Comparison of ENCODE assay signal across 8 cellular contexts in the genomic region with DNA sequence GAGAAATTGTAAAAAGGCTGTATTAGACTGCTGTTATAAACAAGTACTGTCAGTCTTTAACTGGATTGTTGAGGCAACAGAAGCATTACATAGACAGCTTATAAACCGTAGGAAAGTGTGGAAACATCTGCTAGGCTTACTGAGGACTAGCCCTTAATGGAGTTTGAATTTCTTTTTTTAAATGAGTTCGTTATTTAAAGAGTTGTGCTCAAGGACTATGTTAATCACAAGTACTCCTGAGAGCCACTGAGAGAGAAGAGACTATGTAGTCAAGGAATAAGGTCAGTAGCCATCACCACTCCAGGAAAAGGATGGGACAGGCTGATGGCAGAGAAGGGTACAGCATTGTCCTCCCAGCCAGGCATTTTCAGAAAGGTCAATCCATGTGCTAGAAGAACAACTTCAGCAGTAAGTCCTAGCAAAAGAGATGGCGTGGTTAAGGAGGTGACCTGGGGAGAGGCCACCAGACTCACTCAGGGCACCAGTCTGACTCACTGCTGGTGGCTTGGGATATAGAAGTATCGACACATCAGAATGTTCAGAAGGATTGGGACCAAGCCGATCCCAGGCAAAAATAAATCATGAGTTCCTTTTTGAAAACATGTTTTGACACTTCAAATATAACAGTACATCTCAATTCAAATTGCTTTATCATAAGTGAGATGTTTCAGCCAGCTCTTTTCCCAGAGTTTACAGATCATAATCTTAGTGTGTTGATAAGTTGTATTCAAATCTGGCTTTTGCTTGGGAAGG. TPM values are rescaled to one million over a fixed set of nuclear protein-coding genes. Genes with fewer than 3 reads are reported as not detected.
A peak's percentile ranks its signal among the peaks of the same experiment; 100 is the strongest.
DNase-seq lines count a peak whose midpoint lies in the region; ATAC-seq and TF ChIP-seq lines count a peak whose summit lies in the region.

No MANE protein-coding gene starts in this region.

- CTCF ChIA-PET in T-cell (lab: Charles Lee), result interaction anchor here (0.6 to 0.7 kb wide), 2 partner anchors 523 to 1104 kb away, joined by 3 to 4 read pairs; no protein-coding TSS in a partner anchor

- H3K27me3 Mint-ChIP-seq in T-cell, result no peaks in the 10 kb centered on the region

- H3K4me1 Mint-ChIP-seq in T-cell, result peaks cover 48 to 61% (median 53%) of the 10 kb centered on the region in 3 donors

- TF ChIP-seq CTCF in fibroblast of pulmonary artery (IDR thresholded peaks at IDR 0.05; ENCODE audit: low read length, missing control alignments), result no peak

- POLR2A ChIA-PET in T-cell (lab: Charles Lee), result interaction anchor here in 1 of 2 donors (0.7 kb wide), 1 partner anchor 38 kb away, joined by 7 read pairs; no protein-coding TSS in a partner anchor

- peak; percentile 25 for DNase-seq in A172 (ENCODE audit: low spot score)
- DNase-seq in T-cell, result no peak
- peak; percentile 17 for DNase-seq in fibroblast of pulmonary artery (ENCODE audit: low read depth)
- no peak for DNase-seq in germinal center (ENCODE audit: low spot score)
- no peak for DNase-seq in C1 segment of cervical spinal cord (lab: John Stamatoyannopoulos, UW)

- ATAC-seq in GM18505 (IDR thresholded peaks at IDR 0.05; ENCODE audit: unreplicated experiment) (no peak), T-cell (replicated peaks in 1 of 4) (peak in 1 of 4 experiments; percentile 19), GM21717 (IDR thresholded peaks at IDR 0.05; ENCODE audit: unreplicated experiment) (no peak), HG02973 (IDR thresholded peaks at IDR 0.05; ENCODE audit: unreplicated experiment) (no peak)

- no peak overlapping the region for H3K4me3 ChIP-seq in fibroblast of pulmonary artery (replicated peaks; ENCODE audit: low read depth, low read length)

- H3K4me3 Mint-ChIP-seq in T-cell, result no peak overlapping the region

- peaks cover 38% of the 10 kb centered on the region for H3K36me3 Mint-ChIP-seq in T-cell

- peak; percentile 41 for TF ChIP-seq POLR2A in GM18505 (IDR thresholded peaks at IDR 0.05; ENCODE audit: borderline replicate concordance, extremely low read depth, insufficient read depth, insufficient read length)

- peak overlapping the region; percentile 88 for H3K27ac Mint-ChIP-seq in T-cell

- no peaks in the 10 kb centered on the region for H3K9me3 Mint-ChIP-seq in T-cell

RNA-seq across cellular contexts. Expression of gene RPS12, which starts 6.4 kb away (rescaled TPM):
- 995 and 1,086 TPM in 2 replicates for total RNA-seq in A172 (2014; rRNA removed; shearing (Covaris generic))
- 1,000 to 10,000 TPM; 2,053 to 2,496 (median 2,353) TPM for total RNA-seq in T-cell

RNA-seq across cellular contexts. Expression of gene SLC18B1, which starts 22.4 kb away (rescaled TPM):
- 6.7 and 7.3 TPM in 2 replicates for total RNA-seq in A172 (2014; rRNA removed; shearing (Covaris generic))
- total RNA-seq in T-cell, result 10 to 100 TPM in 3 of 5 donors, 1 to 10 TPM in 2; 5.5 to 15.8 (median 13.0) TPM

Comparison
In these comparisons a context has a peak if more than half of its experiments do, and no peak if none do; other contexts are left out.
1. DNase-seq: peak in A172 (single experiment) and fibroblast of pulmonary artery (single experiment); none in T-cell (0 of 34), germinal center (single experiment) and C1 segment of cervical spinal cord (0 of 14).